In the genomic region with DNA sequence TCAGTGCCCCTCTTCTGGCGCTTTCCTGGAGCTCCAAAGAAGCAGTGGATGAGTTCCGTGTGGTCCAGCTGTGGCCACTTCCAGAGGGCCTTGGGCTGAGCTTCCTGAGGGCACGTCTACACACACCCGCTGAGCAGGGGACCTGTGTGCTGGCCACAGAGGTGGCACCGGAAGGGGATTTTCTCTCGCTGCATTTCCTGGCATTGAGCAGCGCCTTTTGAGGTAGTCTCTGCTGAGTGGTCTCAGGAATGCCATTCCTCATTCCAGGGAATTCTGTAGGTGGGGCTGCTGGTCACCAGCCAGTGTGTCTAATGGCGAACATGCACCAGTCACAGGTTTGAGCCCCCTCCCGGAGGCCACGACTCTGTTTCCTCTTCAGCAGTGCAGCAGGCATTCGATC, we compare ENCODE assay signal across 12 cellular contexts. TPM values are rescaled to one million over a fixed set of nuclear protein-coding genes. Genes with fewer than 3 reads are reported as not detected.
DNase-seq lines count a peak whose midpoint lies in the region; ATAC-seq and TF ChIP-seq lines count a peak whose summit lies in the region.
"Had no signal": no experiment of that assay in that cellular context is flagged by ENCODE, and none has a peak within 500 bp of the region (broad histone marks: within the 10 kb centered on the region; RNA-seq: fewer than 3 reads in every experiment).

No MANE protein-coding gene starts in this region.

- H3K36me3 ChIP-seq in WERI-Rb-1 (no peaks in the 10 kb centered on the region), heart right ventricle (no peaks in the 10 kb centered on the region), sigmoid colon (no peaks in the 10 kb centered on the region)

- intact Hi-C loops in heart right ventricle (cut with DNase I) = loop anchor here in 1 of 10 donors (5.0 kb wide), 1 partner anchor 36 kb away; no protein-coding TSS in a partner anchor
- intact Hi-C loops in sigmoid colon (cut with DNase I) = no loop called here

- TF ChIP-seq EP300 in sigmoid colon (IDR thresholded peaks at IDR 0.05) = no peak

- DNase-seq in ELF-1 (ENCODE audit: low read depth, low spot score) (peak; percentile 76), WERI-Rb-1 (peak; percentile 3), heart right ventricle (no peak), sigmoid colon (no peak), SHP77 (lab: John Stamatoyannopoulos, UW) (no peak), kidney glomerular epithelial cell (lab: John Stamatoyannopoulos, UW) (no peak)
- DNase-seq: erythroblast, NCI-H524 had no signal

- TF ChIP-seq CTCF in WERI-Rb-1 (IDR thresholded peaks at IDR 0.05; ENCODE audit: low read depth, low read length) = no peak
- no peak for TF ChIP-seq CTCF in heart right ventricle (IDR thresholded peaks at IDR 0.05)
- TF ChIP-seq CTCF in sigmoid colon (IDR thresholded peaks at IDR 0.05) = no peak

- peak in 3 of 8 donors; percentile 2 to 35 (median 5) for ATAC-seq in heart right ventricle
- no peak for ATAC-seq in GM21529 (IDR thresholded peaks at IDR 0.05; ENCODE audit: unreplicated experiment)
- ATAC-seq in HG03280 (IDR thresholded peaks at IDR 0.05; ENCODE audit: unreplicated experiment) = no peak

- H3K9me3 ChIP-seq in WERI-Rb-1 (ENCODE audit: severe bottlenecking) (no peaks in the 10 kb centered on the region), heart right ventricle (no peaks in the 10 kb centered on the region), sigmoid colon (no peaks in the 10 kb centered on the region)

- WGBS in heart right ventricle, 2 donors = 54 to 56% methylated on average over 11 of the region's 11 CpGs
- WGBS in sigmoid colon, 2 donors = 72 to 83% methylated on average over 11 of the region's 11 CpGs

- H3K4me1 ChIP-seq in heart right ventricle (peaks cover 18 to 40% (median 34%) of the 10 kb centered on the region in 9 donors), sigmoid colon (peaks cover 0 to 57% (median 45%) of the 10 kb centered on the region in 4 donors)

- TF ChIP-seq POLR2A in sigmoid colon (IDR thresholded peaks at IDR 0.05) = no peak

- H3K4me3 ChIP-seq in WERI-Rb-1 (ENCODE audit: low read depth, low read length) (no peak overlapping the region), heart right ventricle (no peak overlapping the region), sigmoid colon (no peak overlapping the region)

- H3K27ac ChIP-seq in WERI-Rb-1 (no peak overlapping the region), heart right ventricle (peak overlapping the region in 9 of 10 donors; percentile 18 to 73 (median 38)), sigmoid colon (peak overlapping the region; percentile 56 to 88 (median 78))
- H3K27ac ChIP-seq: C4-2B had no signal

- H3K27me3 ChIP-seq in WERI-Rb-1 (ENCODE audit: insufficient read depth, low read depth, severe bottlenecking) = no peaks in the 10 kb centered on the region
- H3K27me3 ChIP-seq in heart right ventricle = no peaks in the 10 kb centered on the region
- no peaks in the 10 kb centered on the region for H3K27me3 ChIP-seq in sigmoid colon

RNA-seq across cellular contexts. Expression of a gene that starts 48.1 kb away (rescaled TPM):
- total RNA-seq in heart right ventricle (10 to 100 TPM; 27.8 to 96.6 (median 57.8) TPM), sigmoid colon (100 to 1,000 TPM in 1 of 4 donors, 10 to 100 TPM in 3; 43.5 to 112 (median 47.6) TPM)
- polyA plus RNA-seq in heart right ventricle (10 to 100 TPM; 18.7 to 19.8 TPM), sigmoid colon (10 to 100 TPM in 1 of 3 donors, 1 to 10 TPM in 2; 1.6 to 13.8 (median 9.9) TPM)
- total RNA-seq: T-helper 1 cell treated with Interleukin-12 subunit alpha and Interleukin-12 subunit beta and Interleukin-4 antibody, amounts not matched to agents 30 ng/mL and 1 ng/mL, for 36 hours had no signal

Comparison
In these comparisons a context has a peak if more than half of its experiments do, and no peak if none do; other contexts are left out.
1. DNase-seq: peak in ELF-1 (single experiment) and WERI-Rb-1 (single experiment); none in heart right ventricle (0 of 2), sigmoid colon (single experiment), SHP77 (0 of 2) and kidney glomerular epithelial cell (single experiment).